Comparison of ENCODE assay signal across 34 cellular contexts in the genomic region with DNA sequence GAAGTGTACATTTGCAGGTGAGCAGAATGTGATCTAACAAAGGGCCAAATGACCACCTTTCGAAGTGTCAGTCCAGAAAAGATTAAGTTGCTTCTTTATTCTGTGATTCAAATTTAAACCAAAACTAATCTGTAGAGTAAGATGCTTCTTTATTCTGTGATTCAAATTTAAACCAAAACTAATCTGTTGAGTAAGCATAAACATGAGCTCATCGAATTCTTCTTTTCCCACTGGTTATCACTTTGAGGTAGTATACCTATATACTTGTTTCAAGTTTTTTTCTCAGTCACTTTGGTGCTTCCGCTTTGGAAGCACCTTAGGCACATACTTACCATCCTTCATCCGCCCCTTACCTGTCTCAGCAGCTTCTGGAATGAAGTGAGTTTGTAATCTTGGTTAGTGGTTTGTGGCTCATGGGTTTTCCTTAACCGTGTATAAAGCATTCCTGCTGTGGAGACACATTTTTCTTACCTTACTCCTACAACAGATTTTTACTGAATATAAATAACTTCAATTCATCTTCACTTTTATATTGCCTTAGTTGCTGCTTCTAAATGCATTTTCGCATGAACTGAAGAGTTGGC. TPM values are rescaled to one million over a fixed set of nuclear protein-coding genes. Genes with fewer than 3 reads are reported as not detected.
DNase-seq lines count a peak whose midpoint lies in the region; ATAC-seq, FAIRE-seq and TF ChIP-seq lines count a peak whose summit lies in the region.
"Had no signal": no experiment of that assay in that cellular context is flagged by ENCODE, and none has a peak within 500 bp of the region (broad histone marks: within the 10 kb centered on the region; RNA-seq: fewer than 3 reads in every experiment).

No MANE protein-coding gene starts in this region.

- dilution Hi-C loops in keratinocyte (cut with MboI; ENCODE audit: extremely low pct_ligation_motif_present, low sequenced_read_pairs), result no loop called here

- TF ChIP-seq EP300 in suprapubic skin (IDR thresholded peaks at IDR 0.05), result no peak

- DNase-seq in D721Med (ENCODE audit: insufficient read length, low spot score) (no peak), GM23338 (ENCODE audit: low spot score) (no peak), astrocyte (ENCODE audit: low read depth) (peak; percentile 63), keratinocyte (ENCODE audit: low read depth, low spot score) (peak; percentile 40), suprapubic skin (ENCODE audit: low spot score in 2 of 2) (no peak), lower lobe of right lung (no peak)
- DNase-seq: ACHN; activated B cell treated with CpG ODN at 0.5 μM for 24 hours; activated CD4-positive, alpha-beta T cell treated with anti-CD3 and anti-CD28 coated beads, Interleukin-2, amount 50 U/mL, for 4 hours; activated CD8-positive, alpha-beta memory T cell treated with anti-CD3 and anti-CD28 coated beads, Interleukin-2, amount 10 ng/mL, durations not matched to agents 7 days and 5 days; activated naive CD4-positive, alpha-beta T cell treated with anti-CD3 and anti-CD28 coated beads for 36 hours; activated T-cell treated with anti-CD3 and anti-CD28 coated beads, Interleukin-2, amount 50 U/mL, for 48 hours; BE2C; CD8-positive, alpha-beta T cell; dorsolateral prefrontal cortex; EL; mesenchymal stem cell; NCI-H1417; NCI-H2029; NCI-H526; nephron progenitor cell; ovary; Right ventricle myocardium superior; stimulated activated naive CD8-positive, alpha-beta T cell treated with anti-CD3 and anti-CD28 coated beads, Interleukin-15, Interleukin-2, amounts not matched to agents 100 U/mL and 50 U/mL, for 24 hours; testis had no signal

- H3K36me3 ChIP-seq in GM23338 (ENCODE audit: insufficient read depth), result no peaks in the 10 kb centered on the region
- no peaks in the 10 kb centered on the region for H3K36me3 ChIP-seq in astrocyte (ENCODE audit: insufficient read depth, low read length)
- no peaks in the 10 kb centered on the region for H3K36me3 ChIP-seq in keratinocyte (ENCODE audit: control insufficient read depth in 2 of 2, extremely low read depth in 1 of 2, insufficient read depth in 2 of 2, low read length in 2 of 2)
- H3K36me3 ChIP-seq in suprapubic skin, result no peaks in the 10 kb centered on the region
- no peaks in the 10 kb centered on the region for H3K36me3 ChIP-seq in lower lobe of right lung
- H3K36me3 ChIP-seq: BE2C, ovary had no signal

- H2AFZ ChIP-seq in GM23338 (peak overlapping the region; percentile 4; the same call in 1 of the 2 replicates), astrocyte (ENCODE audit: low read depth, low read length) (no peak overlapping the region), keratinocyte (ENCODE audit: control insufficient read depth, low read length) (no peak overlapping the region)

- peak; percentile 46 for FAIRE-seq in D721Med (lab: Jason Lieb, UNC)
- peak; percentile 67 for FAIRE-seq in astrocyte (lab: Jason Lieb, UNC)
- FAIRE-seq in keratinocyte (lab: Jason Lieb, UNC), result no peak

- no peaks in the 10 kb centered on the region for H3K79me2 ChIP-seq in GM23338 (replicated peaks; ENCODE audit: insufficient read depth)
- no peaks in the 10 kb centered on the region for H3K79me2 ChIP-seq in astrocyte (ENCODE audit: insufficient read depth, low read length)
- H3K79me2 ChIP-seq in keratinocyte (ENCODE audit: control insufficient read depth, insufficient read depth, low read length), result no peaks in the 10 kb centered on the region

- WGBS in suprapubic skin, result 70% methylated on average over 6 of the region's 6 CpGs

- H3K27me3 Mint-ChIP-seq in GM23338 (ENCODE audit: insufficient read depth, low read depth, poor library complexity) (no peaks in the 10 kb centered on the region), astrocyte (ENCODE audit: low read depth, unreplicated experiment) (no peaks in the 10 kb centered on the region)

- no peaks in the 10 kb centered on the region for H3K27me3 ChIP-seq in GM23338 (ENCODE audit: insufficient read depth)
- no peaks in the 10 kb centered on the region for H3K27me3 ChIP-seq in astrocyte (ENCODE audit: insufficient read depth, low read length)
- H3K27me3 ChIP-seq in keratinocyte (ENCODE audit: control insufficient read depth, extremely low read depth, insufficient read depth, low read length), result no peaks in the 10 kb centered on the region
- no peaks in the 10 kb centered on the region for H3K27me3 ChIP-seq in suprapubic skin
- no peaks in the 10 kb centered on the region for H3K27me3 ChIP-seq in lower lobe of right lung (ENCODE audit: low read depth)
- H3K27me3 ChIP-seq: dorsolateral prefrontal cortex, ovary, testis had no signal

- H4K20me1 ChIP-seq in GM23338 (replicated peaks; ENCODE audit: insufficient read depth) (no peaks in the 10 kb centered on the region), astrocyte (ENCODE audit: insufficient read depth, low read length) (no peaks in the 10 kb centered on the region), keratinocyte (ENCODE audit: control insufficient read depth, extremely low read depth, insufficient read depth, low read length) (no peaks in the 10 kb centered on the region)

- H3K9me2 ChIP-seq in GM23338 (ENCODE audit: insufficient read depth), result no peaks in the 10 kb centered on the region

- H3K27ac ChIP-seq in GM23338 (ENCODE audit: low read depth) (no peak overlapping the region), astrocyte (ENCODE audit: low read depth, low read length) (no peak overlapping the region), keratinocyte (ENCODE audit: control insufficient read depth, insufficient read depth, low read length) (no peak overlapping the region), suprapubic skin (no peak overlapping the region), lower lobe of right lung (no peak overlapping the region)
- H3K27ac ChIP-seq: dorsolateral prefrontal cortex, KMS-11, ovary, skin epidermis, testis had no signal

- no peak for ATAC-seq in GM23338
- ATAC-seq in lower lobe of right lung, result no peak
- no peak for ATAC-seq in GM18858 (IDR thresholded peaks at IDR 0.05; ENCODE audit: unreplicated experiment)
- ATAC-seq: activated CD8-positive, alpha-beta memory T cell treated with anti-CD3 and anti-CD28 coated beads, Interleukin-2, amount 10 ng/mL, durations not matched to agents 7 days and 5 days; CD8-positive, alpha-beta T cell; left lobe of liver; SK-N-SH treated with all-trans-retinoic acid at 6 μM for 48 hours; stimulated activated naive CD8-positive, alpha-beta T cell treated with anti-CD3 and anti-CD28 coated beads, Interleukin-15, Interleukin-2, amounts not matched to agents 100 U/mL and 50 U/mL, for 24 hours had no signal

- H3K36me3 Mint-ChIP-seq in GM23338 (ENCODE audit: low read depth), result no peaks in the 10 kb centered on the region
- no peaks in the 10 kb centered on the region for H3K36me3 Mint-ChIP-seq in astrocyte (ENCODE audit: low read depth, unreplicated experiment)
- H3K36me3 Mint-ChIP-seq: activated CD8-positive, alpha-beta memory T cell treated with anti-CD3 and anti-CD28 coated beads, Interleukin-2, amount 10 ng/mL, durations not matched to agents 7 days and 5 days; CD8-positive, alpha-beta T cell had no signal

- TF ChIP-seq POLR2A in suprapubic skin (IDR thresholded peaks at IDR 0.05), result no peak

- H3K4me2 ChIP-seq in GM23338 (no peak overlapping the region), astrocyte (ENCODE audit: low read length) (no peak overlapping the region), keratinocyte (ENCODE audit: control insufficient read depth, extremely low read depth, insufficient read depth, low read depth, low read length) (no peak overlapping the region)
- H3K4me2 ChIP-seq: KMS-11 had no signal

- TF ChIP-seq CTCF in D721Med (IDR thresholded peaks at IDR 0.05; ENCODE audit: insufficient read depth, missing control alignments) (no peak), GM23338 (conservative IDR thresholded peaks at IDR 0.05; ENCODE audit: low read depth in 2 of 2) (no peak), astrocyte (IDR thresholded peaks at IDR 0.05; ENCODE audit: insufficient read depth, low read depth, low read length) (no peak), keratinocyte (optimal IDR thresholded peaks at IDR 0.05 in 1 of 3, IDR thresholded peaks at IDR 0.05 in 1 of 3, conservative IDR thresholded peaks at IDR 0.05 in 1 of 3; ENCODE audit: extremely low read depth in 1 of 3, insufficient read depth in 2 of 3, low read length in 3 of 3) (no peak), suprapubic skin (IDR thresholded peaks at IDR 0.05) (no peak), lower lobe of right lung (IDR thresholded peaks at IDR 0.05) (no peak)

- H3K4me3 ChIP-seq in GM23338 (no peak overlapping the region), astrocyte (ENCODE audit: insufficient read depth, low read depth, low read length) (no peak overlapping the region), keratinocyte (ENCODE audit: control insufficient read depth in 2 of 3, extremely low read depth in 1 of 3, insufficient read depth in 2 of 3, low read depth in 1 of 3, low read length in 3 of 3) (no peak overlapping the region), suprapubic skin (no peak overlapping the region), lower lobe of right lung (no peak overlapping the region)
- H3K4me3 ChIP-seq: dorsolateral prefrontal cortex, ovary, skin epidermis, testis had no signal

- no peaks in the 10 kb centered on the region for H3K9me1 ChIP-seq in keratinocyte (ENCODE audit: control insufficient read depth, extremely low read depth, insufficient read depth, low read length)

- H3K4me1 Mint-ChIP-seq in GM23338 (peaks cover 16% of the 10 kb centered on the region), astrocyte (ENCODE audit: low read depth, unreplicated experiment) (peaks cover 11% of the 10 kb centered on the region)
- H3K4me1 Mint-ChIP-seq: activated B cell treated with CpG ODN at 0.5 μM for 24 hours had no signal

- H3K4me3 Mint-ChIP-seq in GM23338, result no peak overlapping the region
- no peak overlapping the region for H3K4me3 Mint-ChIP-seq in astrocyte (ENCODE audit: unreplicated experiment)
- H3K4me3 Mint-ChIP-seq: activated B cell treated with CpG ODN at 0.5 μM for 24 hours; activated CD8-positive, alpha-beta memory T cell treated with anti-CD3 and anti-CD28 coated beads, Interleukin-2, amount 10 ng/mL, durations not matched to agents 7 days and 5 days; activated naive CD4-positive, alpha-beta T cell treated with anti-CD3 and anti-CD28 coated beads for 36 hours; CD8-positive, alpha-beta T cell; nephron progenitor cell; T-helper 1 cell treated with Interleukin-12 subunit alpha and Interleukin-12 subunit beta and Interleukin-4 antibody, amounts not matched to agents 30 μg/mL and 1 μg/mL, for 36 hours had no signal

- no peak overlapping the region for H3K27ac Mint-ChIP-seq in GM23338
- H3K27ac Mint-ChIP-seq in astrocyte (ENCODE audit: unreplicated experiment), result peak overlapping the region; percentile 20
- H3K27ac Mint-ChIP-seq: activated B cell treated with CpG ODN at 0.5 μM for 24 hours; activated CD8-positive, alpha-beta memory T cell treated with anti-CD3 and anti-CD28 coated beads, Interleukin-2, amount 10 ng/mL, durations not matched to agents 7 days and 5 days; activated naive CD4-positive, alpha-beta T cell treated with anti-CD3 and anti-CD28 coated beads for 36 hours; CD8-positive, alpha-beta T cell; nephron progenitor cell; T-helper 1 cell treated with Interleukin-12 subunit alpha and Interleukin-12 subunit beta and Interleukin-4 antibody, amounts not matched to agents 30 μg/mL and 1 μg/mL, for 36 hours had no signal

- no peaks in the 10 kb centered on the region; the same call in 2 of the 3 replicates for H3K9me3 Mint-ChIP-seq in GM23338
- H3K9me3 Mint-ChIP-seq in astrocyte (ENCODE audit: unreplicated experiment), result no peaks in the 10 kb centered on the region
- H3K9me3 Mint-ChIP-seq: activated B cell treated with CpG ODN at 0.5 μM for 24 hours; activated naive CD4-positive, alpha-beta T cell treated with anti-CD3 and anti-CD28 coated beads for 36 hours; CD8-positive, alpha-beta T cell; nephron progenitor cell; T-helper 1 cell treated with Interleukin-12 subunit alpha and Interleukin-12 subunit beta and Interleukin-4 antibody, amounts not matched to agents 30 μg/mL and 1 μg/mL, for 36 hours had no signal

- peaks cover 9% of the 10 kb centered on the region for H3K4me1 ChIP-seq in GM23338 (ENCODE audit: insufficient read depth)
- H3K4me1 ChIP-seq in astrocyte (ENCODE audit: insufficient read depth, low read length), result no peaks in the 10 kb centered on the region
- H3K4me1 ChIP-seq in keratinocyte (ENCODE audit: control insufficient read depth, extremely low read depth, insufficient read depth, low read length), result no peaks in the 10 kb centered on the region
- no peaks in the 10 kb centered on the region for H3K4me1 ChIP-seq in suprapubic skin
- no peaks in the 10 kb centered on the region for H3K4me1 ChIP-seq in lower lobe of right lung
- H3K4me1 ChIP-seq: BE2C had no signal

- H3F3A ChIP-seq in GM23338 (replicated peaks; ENCODE audit: low read depth), result no peaks in the 10 kb centered on the region

- intact Hi-C loops in lower lobe of right lung (cut with DNase I), result no loop called here

- H3K9me3 ChIP-seq in astrocyte (ENCODE audit: insufficient read depth, low read depth, low read length), result no peaks in the 10 kb centered on the region
- H3K9me3 ChIP-seq in keratinocyte (ENCODE audit: control insufficient read depth, low read depth, low read length), result no peaks in the 10 kb centered on the region
- H3K9me3 ChIP-seq in suprapubic skin, result no peaks in the 10 kb centered on the region
- no peaks in the 10 kb centered on the region for H3K9me3 ChIP-seq in lower lobe of right lung
- H3K9me3 ChIP-seq: BE2C, ovary, testis had no signal

- H3K9ac ChIP-seq in astrocyte (ENCODE audit: low read length) (no peak overlapping the region), keratinocyte (ENCODE audit: control insufficient read depth, extremely low read depth, insufficient read depth, low read length) (no peak overlapping the region)
- H3K9ac ChIP-seq: KMS-11 had no signal

RNA-seq across cellular contexts. Expression of gene CTXN3, which starts 40.7 kb away (rescaled TPM):
- not detected in 2 replicates for total RNA-seq in GM23338 (2014; rRNA removed; shearing (Covaris generic))
- polyA plus RNA-seq in GM23338 (2016; fragmentation: Nextera tagmentation; extraction: Ambion mirVana) (not detected in 2 replicates), keratinocyte (0.10 to 0.40 TPM (median 0.22 TPM) in 3 replicates)
- total RNA-seq in astrocyte (not detected in 2 replicates), suprapubic skin (not detected), lower lobe of right lung (not detected)
- not detected for polyA plus RNA-seq in keratinocyte (2011; ENCODE audit: low read depth)
- polyA plus RNA-seq in keratinocyte (2011; cell fraction: cytosol; rRNA removed), result 0.19 and 0.22 TPM in 2 replicates
- 0.28 and 0.48 TPM in 2 replicates for polyA plus RNA-seq in keratinocyte (2011; cell fraction: nucleus; rRNA removed)
- not detected in 2 replicates for polyA plus RNA-seq in keratinocyte (2012; ENCODE audit: low replicate concordance)
- polyA minus RNA-seq in keratinocyte, result not detected in 3 replicates
- polyA minus RNA-seq in keratinocyte (2011; cell fraction: cytosol; rRNA and poly(A)+ RNA removed), result not detected
- 0.62 TPM in 1 of 2 replicates, not detected in the other for polyA minus RNA-seq in keratinocyte (2011; cell fraction: nucleus; rRNA and poly(A)+ RNA removed)
- total RNA-seq: activated B cell treated with CpG ODN at 0.5 μM for 24 hours; activated CD8-positive, alpha-beta memory T cell treated with anti-CD3 and anti-CD28 coated beads, Interleukin-2, amount 10 ng/mL, durations not matched to agents 7 days and 5 days; activated naive CD4-positive, alpha-beta T cell treated with anti-CD3 and anti-CD28 coated beads for 36 hours; CD8-positive, alpha-beta T cell; chondrocyte; glomerular endothelial cell; left lobe of liver; ovary; Right ventricle myocardium superior had no signal
- polyA plus RNA-seq: adipose tissue, ovary had no signal

Comparison
In these comparisons a context has a peak if more than half of its experiments do, and no peak if none do; other contexts are left out.
1. DNase-seq: peak in astrocyte (single experiment) and keratinocyte (single experiment); none in D721Med (single experiment), GM23338 (single experiment), suprapubic skin (0 of 2) and lower lobe of right lung (single experiment).